23 cellular contexts compared by ENCODE assay signal in genomic region chr22:30299322-30299721, GRCh38. TPM values are rescaled to one million over a fixed set of nuclear protein-coding genes. Genes with fewer than 3 reads are reported as not detected.
DNase-seq lines count a peak whose midpoint lies in the region; ATAC-seq and TF ChIP-seq lines count a peak whose summit lies in the region.
"Had no signal": no experiment of that assay in that cellular context is flagged by ENCODE, and none has a peak within 500 bp of the region (broad histone marks: within the 10 kb centered on the region; RNA-seq: fewer than 3 reads in every experiment).

No MANE protein-coding gene starts in this region.

- H3K9me2 ChIP-seq in PC-9 (ENCODE audit: insufficient read depth): no peaks in the 10 kb centered on the region

- H3K9ac ChIP-seq in neuronal stem cell (ENCODE audit: low read depth, low read length, poor library complexity): no peak overlapping the region
- H3K9ac ChIP-seq: KMS-11 had no signal

- POLR2A ChIA-PET in PC-9 (lab: Charles Lee; ENCODE audit: unreplicated experiment): no interaction called here

- CTCF ChIA-PET in PC-9 (lab: Charles Lee): interaction anchor here (1.5 kb wide), 1 partner anchor 11 kb away, joined by 19 read pairs; no protein-coding TSS in a partner anchor

- H3K4me3 ChIP-seq in right atrium auricular region (no peak overlapping the region), PC-9 (no peak overlapping the region; the same call in 1 of the 2 replicates), neuronal stem cell (ENCODE audit: low read length in 2 of 2) (no peak overlapping the region)
- H3K4me3 ChIP-seq: body of pancreas, SK-N-MC had no signal

- no peak overlapping the region for H3K4ac ChIP-seq in neuronal stem cell (ENCODE audit: low read length)

- peaks cover 51% of the 10 kb centered on the region for H3K79me2 ChIP-seq in PC-9 (ENCODE audit: low read depth)

- H4K8ac ChIP-seq in neuronal stem cell (ENCODE audit: low read depth, low read length): no peak overlapping the region

- H3K9me3 ChIP-seq in right atrium auricular region (no peaks in the 10 kb centered on the region), PC-9 (ENCODE audit: insufficient read depth, low read depth) (no peaks in the 10 kb centered on the region), neuronal stem cell (replicated peaks in 1 of 2; ENCODE audit: control insufficient read depth in 2 of 2, insufficient read depth in 1 of 2, low read depth in 1 of 2, low read length in 2 of 2) (no peaks in the 10 kb centered on the region)
- H3K9me3 ChIP-seq: body of pancreas had no signal

- no peak overlapping the region for H4K91ac ChIP-seq in neuronal stem cell (ENCODE audit: low read depth, low read length, poor library complexity)

- DNase-seq in Right ventricle myocardium superior (peak; percentile 10), right atrium auricular region (ENCODE audit: low spot score) (no peak), PC-9 (no peak), neuronal stem cell (ENCODE audit: low spot score) (no peak), NCI-H2029 (lab: John Stamatoyannopoulos, UW) (no peak), COR-L47 (lab: John Stamatoyannopoulos, UW) (no peak), islet precursor cell (no peak), AML-193 (lab: John Stamatoyannopoulos, UW) (no peak)
- DNase-seq: activated CD4-positive, CD25-positive, alpha-beta regulatory T cell; activated CD8-positive, alpha-beta memory T cell treated with anti-CD3 and anti-CD28 coated beads for 24 hours; body of pancreas; EL; endodermal cell; immature natural killer cell; left ventricle myocardium superior; NCI-H2029 treated with DMSO at 0.1 percent for 48 hours; stimulated activated CD4-positive, alpha-beta T cell treated with anti-CD3 and anti-CD28 coated beads, Interleukin-4, amount 100 ng/mL, for 1 hour; T-helper 9 cell had no signal

- H3K18ac ChIP-seq in neuronal stem cell (ENCODE audit: low read length): peak overlapping the region; percentile 67

- TF ChIP-seq CTCF in right atrium auricular region (IDR thresholded peaks at IDR 0.05) (no peak), PC-9 (conservative IDR thresholded peaks at IDR 0.05) (no peak)

- no CpG with 5 or more reads among the region's 13 CpGs for WGBS in neuronal stem cell (ENCODE audit: extremely low coverage in 2 of 2, insufficient read length in 2 of 2, insufficient replicate concordance in 1 of 2), 2 donors

- H3K4me1 ChIP-seq in right atrium auricular region: peaks cover 0 to 40% of the 10 kb centered on the region in 2 donors
- peaks cover 77% of the 10 kb centered on the region for H3K4me1 ChIP-seq in PC-9 (replicated peaks; ENCODE audit: insufficient read depth)
- peaks cover 0 to 3% of the 10 kb centered on the region in 2 donors for H3K4me1 ChIP-seq in neuronal stem cell (ENCODE audit: control insufficient read depth in 2 of 2, insufficient read depth in 1 of 2, low read depth in 1 of 2, low read length in 2 of 2)

- H3K27me3 ChIP-seq in right atrium auricular region (no peaks in the 10 kb centered on the region), PC-9 (ENCODE audit: insufficient read depth, low read depth) (no peaks in the 10 kb centered on the region), neuronal stem cell (ENCODE audit: control insufficient read depth in 3 of 3, insufficient read depth in 3 of 3, low read depth in 1 of 3, low read length in 3 of 3) (no peaks in the 10 kb centered on the region)
- H3K27me3 ChIP-seq: body of pancreas had no signal

- H4K20me1 ChIP-seq in PC-9 (ENCODE audit: insufficient read depth): no peaks in the 10 kb centered on the region

- no peak overlapping the region for H2BK5ac ChIP-seq in neuronal stem cell (ENCODE audit: low read length)

- H2BK12ac ChIP-seq in neuronal stem cell (ENCODE audit: low read length): no peak overlapping the region

- BruUV-seq in PC-9 (replicated peaks; lab: Mats Ljungman, UMichigan): no TSS peak

- H3K36me3 ChIP-seq in right atrium auricular region (peaks cover 66% of the 10 kb centered on the region), PC-9 (ENCODE audit: low read depth) (peaks cover 24% of the 10 kb centered on the region), neuronal stem cell (replicated peaks in 1 of 2; ENCODE audit: control insufficient read depth in 2 of 2, insufficient read depth in 2 of 2, low read length in 2 of 2) (peaks cover under 1 to 11% of the 10 kb centered on the region in 2 donors)

- no peak for ATAC-seq in Right ventricle myocardium superior (ENCODE audit: poor library complexity)
- ATAC-seq: body of pancreas, left ventricle myocardium superior had no signal

- peak overlapping the region; percentile 70 for H3K4me2 ChIP-seq in PC-9
- H3K4me2 ChIP-seq in neuronal stem cell (ENCODE audit: insufficient read depth, low read length, poor library complexity, severe bottlenecking): no peak overlapping the region
- H3K4me2 ChIP-seq: KMS-11 had no signal

- no peak overlapping the region for H3K23ac ChIP-seq in neuronal stem cell (ENCODE audit: low read depth, low read length, poor library complexity)

- no peak overlapping the region for H3K14ac ChIP-seq in neuronal stem cell (ENCODE audit: low read length)

- no peak overlapping the region for H2AK5ac ChIP-seq in neuronal stem cell (ENCODE audit: low read depth, low read length)

- intact Hi-C loops in Right ventricle myocardium superior (cut with DNase I) (no loop called here), PC-9 (cut with micrococcal nuclease; ENCODE audit: unreplicated experiment) (loop anchor here (2.0 kb wide), 2 partner anchors 27 to 57 kb away; partner anchors contain the start of genes CCDC157, SF3A1 and TBC1D10A)

- peaks cover 60% of the 10 kb centered on the region for H3F3A ChIP-seq in PC-9 (ENCODE audit: insufficient read depth, low read depth)

- no peak overlapping the region for H2BK15ac ChIP-seq in neuronal stem cell (ENCODE audit: low read length)

- peaks cover 2% of the 10 kb centered on the region for H3K79me1 ChIP-seq in neuronal stem cell (ENCODE audit: low read depth, low read length)

- no peak overlapping the region for H2BK120ac ChIP-seq in neuronal stem cell (ENCODE audit: low read depth, low read length)

- H2AFZ ChIP-seq in PC-9 (no peak overlapping the region), neuronal stem cell (ENCODE audit: low read length) (no peak overlapping the region)

- H3K27ac ChIP-seq in right atrium auricular region: no peak overlapping the region
- peak overlapping the region; percentile 88 for H3K27ac ChIP-seq in PC-9
- H3K27ac ChIP-seq in neuronal stem cell (replicated peaks; ENCODE audit: low read length): no peak overlapping the region
- H3K27ac ChIP-seq: KMS-11, SK-N-MC had no signal

RNA-seq across cellular contexts. Expression of gene CASTOR1, which starts 10.0 kb away (rescaled TPM):
- 5.3 TPM for total RNA-seq in Right ventricle myocardium superior
- 10 to 100 TPM in 1 of 2 donors, 1 to 10 TPM in 1; 8.1 to 12.5 TPM for total RNA-seq in right atrium auricular region
- 10.6 and 11.1 TPM in 2 replicates for total RNA-seq in PC-9 (2021)
- 13.2 TPM for polyA plus RNA-seq in neuronal stem cell (2013, experiment 1 of 2)
- 14.0 TPM for polyA plus RNA-seq in neuronal stem cell (2013, experiment 2 of 2)

RNA-seq across cellular contexts. Expression of gene TBC1D10A, which starts 27.4 kb away (rescaled TPM):
- total RNA-seq in Right ventricle myocardium superior (6.5 TPM), right atrium auricular region (1 to 10 TPM; 5.9 to 9.3 TPM), PC-9 (2021) (24.3 and 26.2 TPM in 2 replicates)
- polyA plus RNA-seq in neuronal stem cell (2013, experiment 1 of 2): 4.9 TPM
- 4.8 TPM for polyA plus RNA-seq in neuronal stem cell (2013, experiment 2 of 2)

RNA-seq across cellular contexts. Expression of gene OSM, which starts 32.7 kb away (rescaled TPM):
- total RNA-seq in Right ventricle myocardium superior (0.11 TPM), right atrium auricular region (1 to 10 TPM in 1 of 2 donors, under 1 TPM in 1; 0.63 to 1.6 TPM), PC-9 (2021) (not detected in 2 replicates)
- polyA plus RNA-seq in neuronal stem cell (2013, experiment 1 of 2): 0.01 TPM
- polyA plus RNA-seq in neuronal stem cell (2013, experiment 2 of 2): 0.04 TPM
- total RNA-seq: body of pancreas, endodermal cell, HT1080, left ventricle myocardium superior, pulmonary artery endothelial cell had no signal
- polyA plus RNA-seq: AG04450 had no signal

RNA-seq across cellular contexts. Expression of gene LIF, which starts 52.8 kb away (rescaled TPM):
- total RNA-seq in Right ventricle myocardium superior (0.54 TPM), right atrium auricular region (1 to 10 TPM in 1 of 2 donors, under 1 TPM in 1; 0.79 to 8.9 TPM), PC-9 (2021) (17.2 and 17.4 TPM in 2 replicates)
- polyA plus RNA-seq in neuronal stem cell (2013, experiment 1 of 2): 1.4 TPM
- 1.4 TPM for polyA plus RNA-seq in neuronal stem cell (2013, experiment 2 of 2)

RNA-seq across cellular contexts. Expression of gene SF3A1, which starts 57.4 kb away (rescaled TPM):
- total RNA-seq in Right ventricle myocardium superior: 87.7 TPM
- 10 to 100 TPM; 52.3 to 81.1 TPM for total RNA-seq in right atrium auricular region
- total RNA-seq in PC-9 (2021): 189 and 207 TPM in 2 replicates
- polyA plus RNA-seq in neuronal stem cell (2013, experiment 1 of 2): 131 TPM
- polyA plus RNA-seq in neuronal stem cell (2013, experiment 2 of 2): 132 TPM
